1 cellular context compared by ENCODE assay signal in genomic region chr2:27496357-27497287, GRCh38.
TF ChIP-seq lines count a peak whose summit lies in the region.

GCKR (plus strand) TSS chr2:27496839; CDS start chr2:27496905, 66 bp downstream.

TF ChIP-seq in HepG2, 621 proteins besides CTCF, POLR2A, EP300 and RAD21 (continued from another document and continues in another):
- no peak for TF ChIP-seq GLMP (CRISPR knock-in tag; IDR thresholded peaks at IDR 0.05; ENCODE audit: borderline replicate concordance)
- TF ChIP-seq ZNF354B (CRISPR knock-in tag; IDR thresholded peaks at IDR 0.05) = peak; percentile 75; the same call in 1 of the 2 replicates
- no peak; the same call in 1 of the 2 replicates for TF ChIP-seq NCOR1 (IDR thresholded peaks at IDR 0.05; ENCODE audit: borderline replicate concordance, low read length)
- TF ChIP-seq SP2 (CRISPR knock-in tag; IDR thresholded peaks at IDR 0.05) = peak; percentile 43
- no peak for TF ChIP-seq SRSF4 (IDR thresholded peaks at IDR 0.05; ENCODE audit: low read depth, low read length, poor library complexity, severe bottlenecking)
- TF ChIP-seq MTA1 (CRISPR knock-in tag; IDR thresholded peaks at IDR 0.05; ENCODE audit: borderline replicate concordance) = peak; percentile 90; the same call in 1 of the 2 replicates
- TF ChIP-seq TBX3 (IDR thresholded peaks at IDR 0.05; ENCODE audit: borderline replicate concordance) = 0 out of 2 replicates have a peak, but pooled peaks have one; percentile 7
- TF ChIP-seq ZNF44 (CRISPR knock-in tag; IDR thresholded peaks at IDR 0.05) = no peak; the same call in 1 of the 2 replicates
- no peak for TF ChIP-seq HOMEZ (CRISPR knock-in tag; IDR thresholded peaks at IDR 0.05; ENCODE audit: low read depth)
- 0 out of 2 replicates have a peak, but pooled peaks have one; percentile 84 for TF ChIP-seq KLF12 (CRISPR knock-in tag; IDR thresholded peaks at IDR 0.05; ENCODE audit: borderline replicate concordance)
- no peak for TF ChIP-seq ZNF883 (CRISPR knock-in tag; IDR thresholded peaks at IDR 0.05; ENCODE audit: not compliant biosample characterization)
- TF ChIP-seq CREB3 (CRISPR knock-in tag; IDR thresholded peaks at IDR 0.05) = peak; percentile 19; the same call in 1 of the 2 replicates
- TF ChIP-seq ZMYM4 (CRISPR knock-in tag; IDR thresholded peaks at IDR 0.05) = peak; percentile 73
- 0 out of 2 replicates have a peak, but pooled peaks have one; percentile 21 for TF ChIP-seq MTF1 (CRISPR knock-in tag; IDR thresholded peaks at IDR 0.05)
- peak; percentile 64; the same call in 1 of the 2 replicates for TF ChIP-seq HMG20A (CRISPR knock-in tag; IDR thresholded peaks at IDR 0.05; ENCODE audit: borderline replicate concordance)
- no peak for TF ChIP-seq FUBP1 (CRISPR knock-in tag; IDR thresholded peaks at IDR 0.05; ENCODE audit: borderline replicate concordance)
- no peak for TF ChIP-seq GRHL1 (CRISPR knock-in tag; conservative IDR thresholded peaks at IDR 0.05)
- no peak for TF ChIP-seq RAD51 (IDR thresholded peaks at IDR 0.05; ENCODE audit: borderline replicate concordance)
- TF ChIP-seq IKZF1 (IDR thresholded peaks at IDR 0.05) = no peak
- TF ChIP-seq CREM (IDR thresholded peaks at IDR 0.05) = peak; percentile 39; the same call in 1 of the 2 replicates
- no peak for TF ChIP-seq CREM (CRISPR knock-in tag; IDR thresholded peaks at IDR 0.05)
- peak; percentile 83 for TF ChIP-seq ZNF18 (CRISPR knock-in tag; IDR thresholded peaks at IDR 0.05; ENCODE audit: insufficient replicate concordance)
- TF ChIP-seq FOXO4 (CRISPR knock-in tag; conservative IDR thresholded peaks at IDR 0.05) = no peak
- TF ChIP-seq HDAC6 (IDR thresholded peaks at IDR 0.05; ENCODE audit: low read depth, low read length) = no peak
- TF ChIP-seq ZNF264 (CRISPR knock-in tag; IDR thresholded peaks at IDR 0.05) = no peak; the same call in none of the 2 replicates
- TF ChIP-seq NKX3-1 (CRISPR knock-in tag; IDR thresholded peaks at IDR 0.05) = peak; percentile 76; the same call in 1 of the 2 replicates
- TF ChIP-seq PCBP1 (IDR thresholded peaks at IDR 0.05; ENCODE audit: borderline replicate concordance, low read depth, low read length) = no peak
- TF ChIP-seq NCOA2 (CRISPR knock-in tag; IDR thresholded peaks at IDR 0.05) = peak; percentile 68; the same call in 1 of the 2 replicates
- TF ChIP-seq ZNF546 (CRISPR knock-in tag; conservative IDR thresholded peaks at IDR 0.05) = 0 out of 2 replicates have a peak, but pooled peaks have one; percentile 33
- peak; percentile 53; the same call in 1 of the 2 replicates for TF ChIP-seq NFAT5 (CRISPR knock-in tag; IDR thresholded peaks at IDR 0.05)
- TF ChIP-seq ETV5 (CRISPR knock-in tag; IDR thresholded peaks at IDR 0.05; ENCODE audit: borderline replicate concordance) = peak; percentile 38; the same call in 1 of the 2 replicates
- TF ChIP-seq NR2F6 (IDR thresholded peaks at IDR 0.05) = peak; percentile 87
- TF ChIP-seq NR2F6 (CRISPR knock-in tag; IDR thresholded peaks at IDR 0.05) = peak; percentile 93
- peak; percentile 87; the same call in 1 of the 2 replicates for TF ChIP-seq RXRA (CRISPR knock-in tag; IDR thresholded peaks at IDR 0.05)
- TF ChIP-seq REXO4 (CRISPR knock-in tag; IDR thresholded peaks at IDR 0.05; ENCODE audit: borderline replicate concordance) = no peak
- TF ChIP-seq PBX2 (CRISPR knock-in tag; IDR thresholded peaks at IDR 0.05) = no peak
- no peak; the same call in 1 of the 2 replicates for TF ChIP-seq CSRNP2 (CRISPR knock-in tag; conservative IDR thresholded peaks at IDR 0.05; ENCODE audit: low read depth)
- TF ChIP-seq ERF (CRISPR knock-in tag; IDR thresholded peaks at IDR 0.05) = peak; percentile 89
- 0 out of 2 replicates have a peak, but pooled peaks have one; percentile 0 for TF ChIP-seq DNMT1 (CRISPR knock-in tag; IDR thresholded peaks at IDR 0.05)
- TF ChIP-seq ZNF274 (CRISPR knock-in tag; IDR thresholded peaks at IDR 0.05) = peak; percentile 53; the same call in 1 of the 2 replicates
- no peak for TF ChIP-seq PLSCR1 (CRISPR knock-in tag; IDR thresholded peaks at IDR 0.05; ENCODE audit: borderline replicate concordance)
